9 cellular contexts compared by ENCODE assay signal in genomic region chr5:135246923-135247795, GRCh38.
A peak's percentile ranks its signal among the peaks of the same experiment; 100 is the strongest.
DNase-seq lines count a peak whose midpoint lies in the region; ATAC-seq and TF ChIP-seq lines count a peak whose summit lies in the region.
"Had no signal": no experiment of that assay in that cellular context is flagged by ENCODE, and none has a peak within 500 bp of the region (broad histone marks: within the 10 kb centered on the region; RNA-seq: fewer than 3 reads in every experiment).

No MANE protein-coding gene starts in this region.

- no peak for ATAC-seq in sciatic nerve
- ATAC-seq in HG02840 (IDR thresholded peaks at IDR 0.05; ENCODE audit: low FRiP score, unreplicated experiment) = no peak

- H3K4me1 Mint-ChIP-seq in progenitor cell of endocrine pancreas (ENCODE audit: low read depth) = peaks cover 12% of the 10 kb centered on the region

- H3K27ac ChIP-seq in esophagus (ENCODE audit: low read depth in 2 of 2, low read length in 1 of 2) = peak overlapping the region; percentile 92 to 97

- no peaks in the 10 kb centered on the region for H3K27me3 ChIP-seq in esophagus (ENCODE audit: control insufficient read depth in 1 of 2, insufficient read depth in 2 of 2, low read length in 2 of 2)

- peaks cover 17% of the 10 kb centered on the region for H3K27me3 Mint-ChIP-seq in progenitor cell of endocrine pancreas
- H3K27me3 Mint-ChIP-seq: CD4-positive, alpha-beta T cell had no signal

- H3K27ac Mint-ChIP-seq in progenitor cell of endocrine pancreas = no peak overlapping the region
- H3K27ac Mint-ChIP-seq: CD4-positive, alpha-beta T cell had no signal

- H3K4me1 ChIP-seq in esophagus (ENCODE audit: control insufficient read depth in 2 of 2, insufficient read depth in 2 of 2, low read length in 1 of 2) = peaks cover 18 to 39% of the 10 kb centered on the region in 2 donors

- intact Hi-C loops in sciatic nerve (cut with DNase I) = no loop called here

- no peaks in the 10 kb centered on the region for H3K9me3 Mint-ChIP-seq in progenitor cell of endocrine pancreas (ENCODE audit: low read depth)
- H3K9me3 Mint-ChIP-seq: CD4-positive, alpha-beta T cell had no signal

- 45 to 47% methylated on average over 28 of the region's 28 CpGs for WGBS in esophagus, 2 donors

- H3K4me3 ChIP-seq in esophagus (ENCODE audit: low read depth in 1 of 2, low read length in 2 of 2) = no peak overlapping the region

- DNase-seq in NK-92 treated with Interleukin-12 subunit alpha and Interleukin-12 subunit beta, amount 100 ng/mL, for 24 hours (lab: John Stamatoyannopoulos, UW) = peak; percentile 39
- DNase-seq in NK-92 (lab: John Stamatoyannopoulos, UW; ENCODE audit: unreplicated experiment) = no peak
- DNase-seq in RPMI7951 (ENCODE audit: low read depth) = peak; percentile 95
- DNase-seq in sciatic nerve (ENCODE audit: low spot score) = peak; percentile 48
- no peak for DNase-seq in HuH-7.5 (ENCODE audit: low spot score)
- no peak for DNase-seq in progenitor cell of endocrine pancreas (ENCODE audit: low spot score, unreplicated experiment)

- no peak for TF ChIP-seq CTCF in progenitor cell of endocrine pancreas (IDR thresholded peaks at IDR 0.05; ENCODE audit: unreplicated experiment)

- peaks cover 1% of the 10 kb centered on the region for H3K36me3 Mint-ChIP-seq in progenitor cell of endocrine pancreas (ENCODE audit: insufficient read depth)

- H3K4me3 Mint-ChIP-seq in progenitor cell of endocrine pancreas (ENCODE audit: low read depth) = no peak overlapping the region
- H3K4me3 Mint-ChIP-seq: CD4-positive, alpha-beta T cell had no signal

- no peaks in the 10 kb centered on the region for H3K9me3 ChIP-seq in esophagus (ENCODE audit: control insufficient read depth in 2 of 2, insufficient read depth in 1 of 2, low read depth in 1 of 2, low read length in 1 of 2)

- no peaks in the 10 kb centered on the region for H3K36me3 ChIP-seq in esophagus (ENCODE audit: control insufficient read depth in 2 of 2, insufficient read depth in 2 of 2, low read length in 1 of 2)

Comparison
In these comparisons a context has a peak if more than half of its experiments do, and no peak if none do; other contexts are left out.
1. DNase-seq: peak in NK-92 treated with Interleukin-12 subunit alpha and Interleukin-12 subunit beta, amount 100 ng/mL, for 24 hours (single experiment), RPMI7951 (single experiment) and sciatic nerve (single experiment); none in NK-92 (single experiment), HuH-7.5 (single experiment) and progenitor cell of endocrine pancreas (single experiment).